ENCODE assay signal across 13 cellular contexts in genomic region chr7:131897016-131897789, GRCh38.
A peak's percentile ranks its signal among the peaks of the same experiment; 100 is the strongest.
DNase-seq lines count a peak whose midpoint lies in the region; ATAC-seq lines count a peak whose summit lies in the region.
"Had no signal": no experiment of that assay in that cellular context is flagged by ENCODE, and none has a peak within 500 bp of the region (broad histone marks: within the 10 kb centered on the region; RNA-seq: fewer than 3 reads in every experiment).

No MANE protein-coding gene starts in this region.

- peak overlapping the region; percentile 46 for H3K18ac ChIP-seq in neuronal stem cell (ENCODE audit: low read length)

- no peaks in the 10 kb centered on the region for H3K9me3 ChIP-seq in neuronal stem cell (replicated peaks in 1 of 2; ENCODE audit: control insufficient read depth in 2 of 2, insufficient read depth in 1 of 2, low read depth in 1 of 2, low read length in 2 of 2)

- H3K9ac ChIP-seq in neuronal stem cell (ENCODE audit: low read depth, low read length, poor library complexity): no peak overlapping the region

- no peak overlapping the region for H2BK5ac ChIP-seq in neuronal stem cell (ENCODE audit: low read length)

- H3K4ac ChIP-seq in neuronal stem cell (ENCODE audit: low read length): no peak overlapping the region

- peaks cover 0 to 12% of the 10 kb centered on the region in 2 donors for H3K4me1 ChIP-seq in neuronal stem cell (ENCODE audit: control insufficient read depth in 2 of 2, insufficient read depth in 1 of 2, low read depth in 1 of 2, low read length in 2 of 2)

- no peak overlapping the region for H2AFZ ChIP-seq in neuronal stem cell (ENCODE audit: low read length)
- H2AFZ ChIP-seq: PC-9 had no signal

- no peak overlapping the region for H2BK120ac ChIP-seq in neuronal stem cell (ENCODE audit: low read depth, low read length)

- H2BK15ac ChIP-seq in neuronal stem cell (ENCODE audit: low read length): no peak overlapping the region

- DNase-seq in ELR (ENCODE audit: low read depth): peak; percentile 59
- DNase-seq in NCI-H226: peak; percentile 72
- peak; percentile 32 for DNase-seq in dermis blood vessel endothelial cell
- DNase-seq in neuronal stem cell (ENCODE audit: low spot score): no peak
- DNase-seq in effector CD8-positive, alpha-beta T cell (lab: John Stamatoyannopoulos, UW): no peak
- no peak for DNase-seq in mesenteric fat pad (ENCODE audit: low spot score)
- no peak for DNase-seq in NCI-H1092 (lab: John Stamatoyannopoulos, UW)
- DNase-seq: activated CD4-positive, alpha-beta T cell treated with anti-CD3 and anti-CD28 coated beads for 36 hours; effector CD4-positive, alpha-beta T cell; PC-9; stimulated activated CD8-positive, alpha-beta memory T cell treated with anti-CD3 and anti-CD28 coated beads, Interleukin-4, amount 100 ng/mL, for 48 hours had no signal

- H4K91ac ChIP-seq in neuronal stem cell (ENCODE audit: low read depth, low read length, poor library complexity): no peak overlapping the region

- no peak overlapping the region for H3K14ac ChIP-seq in neuronal stem cell (ENCODE audit: low read length)

- H3K79me1 ChIP-seq in neuronal stem cell (ENCODE audit: low read depth, low read length): no peaks in the 10 kb centered on the region

- H3K4me3 ChIP-seq in neuronal stem cell (ENCODE audit: low read length in 2 of 2): no peak overlapping the region
- H3K4me3 ChIP-seq: PC-9 had no signal

- no peak overlapping the region for H4K8ac ChIP-seq in neuronal stem cell (ENCODE audit: low read depth, low read length)

- peak overlapping the region; percentile 59 for H2AK5ac ChIP-seq in neuronal stem cell (ENCODE audit: low read depth, low read length)

- no peak overlapping the region for H2BK12ac ChIP-seq in neuronal stem cell (ENCODE audit: low read length)

- no peaks in the 10 kb centered on the region for H3K36me3 ChIP-seq in neuronal stem cell (replicated peaks in 1 of 2; ENCODE audit: control insufficient read depth in 2 of 2, insufficient read depth in 2 of 2, low read length in 2 of 2)

- ATAC-seq in GM18498 (IDR thresholded peaks at IDR 0.05; ENCODE audit: unreplicated experiment): no peak
- ATAC-seq: sciatic nerve had no signal

- WGBS in neuronal stem cell (ENCODE audit: extremely low coverage in 2 of 2, insufficient read length in 2 of 2, insufficient replicate concordance in 1 of 2), 2 donors: no CpG with 5 or more reads among the region's 6 CpGs

- no peak overlapping the region for H3K23ac ChIP-seq in neuronal stem cell (ENCODE audit: low read depth, low read length, poor library complexity)

- no peak overlapping the region for H3K27ac ChIP-seq in neuronal stem cell (replicated peaks; ENCODE audit: low read length)
- H3K27ac ChIP-seq: PC-9 had no signal

- H3K4me2 ChIP-seq in neuronal stem cell (ENCODE audit: insufficient read depth, low read length, poor library complexity, severe bottlenecking): no peak overlapping the region
- H3K4me2 ChIP-seq: PC-9 had no signal

- H3K27me3 ChIP-seq in neuronal stem cell (ENCODE audit: control insufficient read depth in 3 of 3, insufficient read depth in 3 of 3, low read depth in 1 of 3, low read length in 3 of 3): no peaks in the 10 kb centered on the region

Comparison
In these comparisons a context has a peak if more than half of its experiments do, and no peak if none do; other contexts are left out.
1. DNase-seq: peak in ELR (single experiment), NCI-H226 (single experiment) and dermis blood vessel endothelial cell (single experiment); none in neuronal stem cell (single experiment), effector CD8-positive, alpha-beta T cell (single experiment), mesenteric fat pad (single experiment) and NCI-H1092 (single experiment).